Comparison of ENCODE assay signal across 14 cellular contexts in genomic region chr19:37987356-37988332, GRCh38.
A peak's percentile ranks its signal among the peaks of the same experiment; 100 is the strongest.
DNase-seq lines count a peak whose midpoint lies in the region; ATAC-seq, FAIRE-seq and TF ChIP-seq lines count a peak whose summit lies in the region.
"Had no signal": no experiment of that assay in that cellular context is flagged by ENCODE, and none has a peak within 500 bp of the region (broad histone marks: within the 10 kb centered on the region; RNA-seq: fewer than 3 reads in every experiment).

No MANE protein-coding gene starts in this region.

- H3K27me3 ChIP-seq in suprapubic skin, result no peaks in the 10 kb centered on the region
- H3K27me3 ChIP-seq: thyroid gland had no signal

- ATAC-seq in WTC11 (peak; percentile 40), mucosa of descending colon (peak; percentile 85), HG02981 (IDR thresholded peaks at IDR 0.05; ENCODE audit: unreplicated experiment) (no peak), GM18519 (IDR thresholded peaks at IDR 0.05; ENCODE audit: low FRiP score, unreplicated experiment) (no peak)

- H3K36me3 Mint-ChIP-seq in WTC11, result no peaks in the 10 kb centered on the region
- H3K36me3 Mint-ChIP-seq: CD8-positive, alpha-beta memory T cell had no signal

- H3K27me3 Mint-ChIP-seq in WTC11 (ENCODE audit: low read depth), result no peaks in the 10 kb centered on the region
- H3K27me3 Mint-ChIP-seq: CD8-positive, alpha-beta memory T cell had no signal

- WGBS in suprapubic skin, result 78% methylated on average over 12 of the region's 12 CpGs

- H3K27ac Mint-ChIP-seq in WTC11, result no peak overlapping the region; the same call in 1 of the 2 replicates

- no peak for TF ChIP-seq EP300 in suprapubic skin (IDR thresholded peaks at IDR 0.05)

- H3K36me3 ChIP-seq in mucosa of descending colon (ENCODE audit: low read depth), result no peaks in the 10 kb centered on the region
- no peaks in the 10 kb centered on the region for H3K36me3 ChIP-seq in suprapubic skin
- H3K36me3 ChIP-seq: thyroid gland had no signal

- DNase-seq in D721Med (ENCODE audit: insufficient read length, low spot score) (no peak), HFF-Myc (ENCODE audit: extremely low read depth, low read depth) (no peak), WTC11 (ENCODE audit: low spot score) (peak; percentile 75), mucosa of descending colon (peak in 2 of 3 donors; percentile 70 to 73), DMS79 (lab: John Stamatoyannopoulos, UW) (no peak), suprapubic skin (ENCODE audit: low spot score in 2 of 2) (no peak)
- DNase-seq: activated CD4-positive, alpha-beta T cell treated with anti-CD3 and anti-CD28 coated beads for 48 hours; activated gamma-delta T cell treated with Interleukin-2 at 50 U/mL for 16 hours; CD8-positive, alpha-beta memory T cell; KG1; NCI-H2171 treated with DMSO at 0.1 percent for 48 hours; thyroid gland had no signal

- intact Hi-C loops in mucosa of descending colon (cut with DNase I, micrococcal nuclease), result loop anchor here in 1 of 2 donors (10.0 kb wide), 1 partner anchor 83 kb away; the partner anchor contains the start of genes SIPA1L3 and WDR87

- no peaks in the 10 kb centered on the region for H3K9me3 Mint-ChIP-seq in WTC11
- H3K9me3 Mint-ChIP-seq: CD8-positive, alpha-beta memory T cell had no signal

- FAIRE-seq in D721Med (lab: Jason Lieb, UNC), result no peak

- H3K4me3 Mint-ChIP-seq in WTC11, result no peak overlapping the region

- no peak for TF ChIP-seq POLR2A in suprapubic skin (IDR thresholded peaks at IDR 0.05)

- no peak overlapping the region for H3K27ac ChIP-seq in suprapubic skin

- TF ChIP-seq CTCF in D721Med (IDR thresholded peaks at IDR 0.05; ENCODE audit: insufficient read depth, missing control alignments) (peak; percentile 10), HFF-Myc (IDR thresholded peaks at IDR 0.05; ENCODE audit: low read depth, low read length, missing control alignments) (peak; percentile 22), WTC11 (IDR thresholded peaks at IDR 0.05) (peak; percentile 54), mucosa of descending colon (IDR thresholded peaks at IDR 0.05) (no peak), suprapubic skin (IDR thresholded peaks at IDR 0.05) (no peak)

- H3K4me3 ChIP-seq in HFF-Myc (replicated peaks; ENCODE audit: low read depth, low read length) (no peak overlapping the region), mucosa of descending colon (no peak overlapping the region), suprapubic skin (no peak overlapping the region)
- H3K4me3 ChIP-seq: thyroid gland had no signal

- peaks cover 59% of the 10 kb centered on the region for H3K4me1 Mint-ChIP-seq in WTC11

- H3K9me3 ChIP-seq in mucosa of descending colon (no peaks in the 10 kb centered on the region), suprapubic skin (no peaks in the 10 kb centered on the region)
- H3K9me3 ChIP-seq: thyroid gland had no signal

- CTCF ChIA-PET in WTC11 (lab: Charles Lee), result interaction anchor here (0.6 to 3.5 kb wide), 20 partner anchors 8 to 87 kb away, joined by 3 to 31 read pairs (median 4); partner anchors contain the start of genes SIPA1L3 and WDR87

- H3K4me1 ChIP-seq in mucosa of descending colon (ENCODE audit: low read depth), result peaks cover 26% of the 10 kb centered on the region
- H3K4me1 ChIP-seq in suprapubic skin, result peaks cover 32% of the 10 kb centered on the region

- POLR2A ChIA-PET in WTC11 (lab: Charles Lee), result interaction anchor here (1.0 kb wide), 1 partner anchor 17 kb away, joined by 3 read pairs; no protein-coding TSS in a partner anchor

TF ChIP-seq in WTC11, 78 proteins besides CTCF, POLR2A, EP300 and RAD21:
- no peak for TF ChIP-seq AFF4 (CRISPR knock-in tag; IDR thresholded peaks at IDR 0.05; ENCODE audit: borderline replicate concordance)
- TF ChIP-seq IRF2 (CRISPR knock-in tag; IDR thresholded peaks at IDR 0.05; ENCODE audit: borderline replicate concordance, low read depth), result no peak
- TF ChIP-seq ZBTB43 (CRISPR knock-in tag; IDR thresholded peaks at IDR 0.05), result no peak
- no peak for TF ChIP-seq NFE2L1 (CRISPR knock-in tag; IDR thresholded peaks at IDR 0.05)
- TF ChIP-seq SP1 (CRISPR knock-in tag; conservative IDR thresholded peaks at IDR 0.05), result no peak
- TF ChIP-seq MYBL2 (CRISPR knock-in tag; IDR thresholded peaks at IDR 0.05), result no peak
- no peak for TF ChIP-seq ATF1 (CRISPR knock-in tag; IDR thresholded peaks at IDR 0.05)
- TF ChIP-seq ZNF416 (CRISPR knock-in tag; IDR thresholded peaks at IDR 0.05), result no peak
- no peak for TF ChIP-seq ZNF281 (CRISPR knock-in tag; IDR thresholded peaks at IDR 0.05)

Comparison
In these comparisons a context has a peak if more than half of its experiments do, and no peak if none do; other contexts are left out.
1. DNase-seq: peak in WTC11 (single experiment) and mucosa of descending colon (2 of 3); none in D721Med (single experiment), HFF-Myc (single experiment), DMS79 (single experiment) and suprapubic skin (0 of 2).
2. CTCF ChIP-seq: peak in D721Med (single experiment), HFF-Myc (single experiment) and WTC11 (single experiment); none in mucosa of descending colon (single experiment) and suprapubic skin (0 of 2).
3. ATAC-seq: peak in WTC11 (single experiment) and mucosa of descending colon (single experiment); none in HG02981 (single experiment) and GM18519 (single experiment).